ENCODE assay signal across 8 cellular contexts in the genomic region with DNA sequence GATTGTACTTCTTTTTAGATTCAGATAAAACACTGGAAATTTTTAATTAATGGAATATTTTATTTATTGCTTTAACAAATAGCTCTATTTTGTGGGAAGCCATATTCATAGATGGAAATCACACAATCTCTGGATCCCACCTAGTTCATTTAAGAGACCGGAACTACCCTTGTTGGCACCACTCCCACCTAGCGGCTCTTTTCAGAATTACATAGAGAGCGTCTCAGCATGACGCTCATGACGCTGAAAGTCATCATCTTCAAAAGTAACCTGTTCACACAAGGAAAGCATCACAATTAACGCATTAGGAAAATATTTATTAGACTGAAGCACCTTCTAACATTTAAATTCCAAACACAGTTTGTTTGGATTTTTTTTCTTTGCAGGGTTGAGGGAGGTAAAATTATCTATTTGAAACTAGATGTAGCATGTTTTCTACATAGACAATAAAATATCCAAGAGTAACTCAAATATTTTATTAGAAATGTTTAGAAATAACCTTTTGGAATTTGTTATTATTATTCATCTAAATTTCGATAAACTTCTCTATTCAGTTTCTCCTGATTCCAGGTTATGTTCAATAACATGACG.
DNase-seq lines count a peak whose midpoint lies in the region; ATAC-seq and TF ChIP-seq lines count a peak whose summit lies in the region.

No MANE protein-coding gene starts in this region.

- TF ChIP-seq EP300 in esophagus muscularis mucosa (IDR thresholded peaks at IDR 0.05) = no peak

- WGBS in esophagus muscularis mucosa = 62% methylated on average over 8 of the region's 8 CpGs

- H4K20me1 ChIP-seq in DND-41 (ENCODE audit: insufficient read depth, low read length) = no peaks in the 10 kb centered on the region

- no peak overlapping the region for H3K9ac ChIP-seq in DND-41 (ENCODE audit: low read depth, low read length)

- H3K4me2 ChIP-seq in DND-41 (ENCODE audit: insufficient read depth, low read length) = no peak overlapping the region

- H3K4me1 ChIP-seq in DND-41 (ENCODE audit: insufficient read depth, low read length) = no peaks in the 10 kb centered on the region
- peaks cover 0 to 15% (median 12%) of the 10 kb centered on the region in 4 donors for H3K4me1 ChIP-seq in esophagus muscularis mucosa
- no peaks in the 10 kb centered on the region for H3K4me1 ChIP-seq in vagina

- H2AFZ ChIP-seq in DND-41 (ENCODE audit: low read depth, low read length) = no peak overlapping the region

- intact Hi-C loops in esophagus muscularis mucosa (cut with DNase I) = no loop called here
- intact Hi-C loops in vagina (cut with DNase I) = no loop called here

- H3K36me3 ChIP-seq in DND-41 (ENCODE audit: insufficient read depth, low read length) (no peaks in the 10 kb centered on the region), esophagus muscularis mucosa (no peaks in the 10 kb centered on the region), vagina (no peaks in the 10 kb centered on the region)

- H3K9me3 ChIP-seq in DND-41 (ENCODE audit: insufficient read depth, low read length, severe bottlenecking) (no peaks in the 10 kb centered on the region), esophagus muscularis mucosa (no peaks in the 10 kb centered on the region), vagina (no peaks in the 10 kb centered on the region)

- no peak overlapping the region for H3K4me3 ChIP-seq in DND-41 (ENCODE audit: low read depth in 1 of 2, low read length in 2 of 2)
- H3K4me3 ChIP-seq in esophagus muscularis mucosa = no peak overlapping the region
- no peak overlapping the region for H3K4me3 ChIP-seq in vagina

- ATAC-seq in DND-41 (ENCODE audit: insufficient read depth, low read depth) (peak; percentile 70), HG03159 (IDR thresholded peaks at IDR 0.05; ENCODE audit: unreplicated experiment) (peak; percentile 89)

- H3K27ac ChIP-seq in DND-41 (ENCODE audit: low read length) (no peak overlapping the region), esophagus muscularis mucosa (replicated peaks in 1 of 4) (no peak overlapping the region), vagina (no peak overlapping the region), substantia nigra (ENCODE audit: low read depth, low read length, poor library complexity, severe bottlenecking) (no peak overlapping the region)

- peak; percentile 54 for DNase-seq in DND-41
- peak; percentile 5 for DNase-seq in GM19238 (ENCODE audit: insufficient read length, low spot score)
- DNase-seq in RPMI7951 (ENCODE audit: low read depth) = peak; percentile 39
- no peak for DNase-seq in esophagus muscularis mucosa (ENCODE audit: extremely low spot score)
- peak; percentile 56 for DNase-seq in stimulated activated CD8-positive, alpha-beta memory T cell treated with anti-CD3 and anti-CD28 coated beads, Interleukin-4, amount 100 ng/mL, for 48 hours
- DNase-seq in vagina (ENCODE audit: extremely low spot score in 2 of 2) = no peak
- no peak for DNase-seq in substantia nigra (lab: John Stamatoyannopoulos, UW)

- H3K79me2 ChIP-seq in DND-41 (ENCODE audit: insufficient read depth, low read length) = no peaks in the 10 kb centered on the region

- TF ChIP-seq POLR2A in esophagus muscularis mucosa (IDR thresholded peaks at IDR 0.05; ENCODE audit: low read depth) = no peak
- TF ChIP-seq POLR2A in vagina (IDR thresholded peaks at IDR 0.05) = no peak

- TF ChIP-seq CTCF in DND-41 (IDR thresholded peaks at IDR 0.05; ENCODE audit: borderline replicate concordance, extremely low read depth, low read length, poor library complexity, severe bottlenecking) (peak; percentile 77), esophagus muscularis mucosa (IDR thresholded peaks at IDR 0.05) (peak; percentile 35 to 61 (median 40)), vagina (IDR thresholded peaks at IDR 0.05) (no peak)

- H3K27me3 ChIP-seq in DND-41 (ENCODE audit: insufficient read depth, low read length, poor library complexity) (peaks cover 2% of the 10 kb centered on the region), esophagus muscularis mucosa (no peaks in the 10 kb centered on the region), vagina (no peaks in the 10 kb centered on the region)

Comparison
In these comparisons a context has a peak if more than half of its experiments do, and no peak if none do; other contexts are left out.
1. DNase-seq: peak in DND-41 (single experiment), GM19238 (single experiment), RPMI7951 (single experiment) and stimulated activated CD8-positive, alpha-beta memory T cell treated with anti-CD3 and anti-CD28 coated beads, Interleukin-4, amount 100 ng/mL, for 48 hours (single experiment); none in esophagus muscularis mucosa (single experiment), vagina (0 of 2) and substantia nigra (0 of 49).
2. CTCF ChIP-seq: peak in DND-41 (single experiment) and esophagus muscularis mucosa (3 of 3); none in vagina (0 of 3).